2 cellular contexts compared by ENCODE assay signal in genomic region chr16:15916323-15916722, GRCh38.
A peak's percentile ranks its signal among the peaks of the same experiment; 100 is the strongest.
TF ChIP-seq lines count a peak whose summit lies in the region.

No MANE protein-coding gene starts in this region.

TF ChIP-seq in HepG2, 621 proteins besides CTCF, POLR2A, EP300 and RAD21:
- no peak for TF ChIP-seq GZF1 (CRISPR knock-in tag; IDR thresholded peaks at IDR 0.05)
- TF ChIP-seq ATF7 (IDR thresholded peaks at IDR 0.05), result peak; percentile 93
- no peak for TF ChIP-seq ATF7 (CRISPR knock-in tag; IDR thresholded peaks at IDR 0.05)
- peak; percentile 56; the same call in 1 of the 2 replicates for TF ChIP-seq ZSCAN5A (CRISPR knock-in tag; IDR thresholded peaks at IDR 0.05; ENCODE audit: borderline replicate concordance)
- TF ChIP-seq CREB1 (IDR thresholded peaks at IDR 0.05), result peak; percentile 58; the same call in 1 of the 2 replicates
- no peak for TF ChIP-seq CREB1 (CRISPR knock-in tag; IDR thresholded peaks at IDR 0.05)
- TF ChIP-seq ZNF577 (CRISPR knock-in tag; IDR thresholded peaks at IDR 0.05; ENCODE audit: borderline replicate concordance, low read depth), result no peak

TF ChIP-seq in K562, 482 proteins besides CTCF, POLR2A, EP300 and RAD21:
- TF ChIP-seq ZFP36 (IDR thresholded peaks at IDR 0.05; ENCODE audit: low read depth, low read length, partially characterized antibody) (peak; percentile 27), KAT8 (IDR thresholded peaks at IDR 0.05; ENCODE audit: low read depth) (no peak), ZNF830 (CRISPR knock-in tag; IDR thresholded peaks at IDR 0.05) (no peak), ZNF24 (IDR thresholded peaks at IDR 0.05) (no peak)
